In the genomic region with DNA sequence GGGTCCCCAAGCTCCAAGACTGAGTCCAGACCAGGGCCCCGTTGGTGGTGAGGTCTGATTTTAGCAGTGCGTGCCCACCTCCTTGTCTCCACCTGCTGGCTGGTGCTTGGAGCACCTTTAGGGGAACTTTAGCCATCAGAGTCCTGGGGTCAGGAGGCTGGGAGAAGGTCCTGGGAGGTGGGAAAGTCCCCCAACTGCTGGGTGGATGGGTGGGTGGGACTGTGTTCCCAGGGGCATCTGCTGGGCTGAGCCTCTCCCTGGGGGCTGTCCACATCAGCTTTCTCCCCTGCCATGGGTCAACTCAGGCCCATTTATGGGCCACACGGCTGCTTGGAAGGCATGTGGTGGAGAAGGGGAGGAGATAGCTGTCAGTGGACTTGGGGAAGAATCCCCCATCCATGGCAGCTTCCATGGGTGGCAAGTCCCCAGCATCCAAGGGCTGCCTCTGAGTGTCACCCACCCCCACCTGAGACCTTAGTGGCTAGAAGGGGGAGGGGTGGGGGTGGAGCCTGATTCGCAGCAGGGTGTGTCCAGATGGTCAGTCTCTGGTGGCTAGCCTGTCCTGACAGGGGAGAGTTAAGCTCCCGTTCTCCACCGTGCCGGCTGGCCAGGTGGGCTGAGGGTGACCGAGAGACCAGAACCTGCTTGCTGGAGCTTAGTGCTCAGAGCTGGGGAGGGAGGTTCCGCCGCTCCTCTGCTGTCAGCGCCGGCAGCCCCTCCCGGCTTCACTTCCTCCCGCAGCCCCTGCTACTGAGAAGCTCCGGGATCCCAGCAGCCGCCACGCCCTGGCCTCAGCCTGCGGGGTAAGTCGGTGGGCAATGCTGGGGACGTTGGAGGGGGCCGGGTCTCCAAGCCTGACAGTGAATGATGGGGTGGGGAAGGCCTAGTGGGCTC, we compare ENCODE assay signal across 9 cellular contexts. TPM values are rescaled to one million over a fixed set of nuclear protein-coding genes. Genes with fewer than 3 reads are reported as not detected.
A peak's percentile ranks its signal among the peaks of the same experiment; 100 is the strongest.
DNase-seq lines count a peak whose midpoint lies in the region; ATAC-seq, FAIRE-seq and TF ChIP-seq lines count a peak whose summit lies in the region.
"Had no signal": no experiment of that assay in that cellular context is flagged by ENCODE, and none has a peak within 500 bp of the region (broad histone marks: within the 10 kb centered on the region; RNA-seq: fewer than 3 reads in every experiment).

A gene with protein sequence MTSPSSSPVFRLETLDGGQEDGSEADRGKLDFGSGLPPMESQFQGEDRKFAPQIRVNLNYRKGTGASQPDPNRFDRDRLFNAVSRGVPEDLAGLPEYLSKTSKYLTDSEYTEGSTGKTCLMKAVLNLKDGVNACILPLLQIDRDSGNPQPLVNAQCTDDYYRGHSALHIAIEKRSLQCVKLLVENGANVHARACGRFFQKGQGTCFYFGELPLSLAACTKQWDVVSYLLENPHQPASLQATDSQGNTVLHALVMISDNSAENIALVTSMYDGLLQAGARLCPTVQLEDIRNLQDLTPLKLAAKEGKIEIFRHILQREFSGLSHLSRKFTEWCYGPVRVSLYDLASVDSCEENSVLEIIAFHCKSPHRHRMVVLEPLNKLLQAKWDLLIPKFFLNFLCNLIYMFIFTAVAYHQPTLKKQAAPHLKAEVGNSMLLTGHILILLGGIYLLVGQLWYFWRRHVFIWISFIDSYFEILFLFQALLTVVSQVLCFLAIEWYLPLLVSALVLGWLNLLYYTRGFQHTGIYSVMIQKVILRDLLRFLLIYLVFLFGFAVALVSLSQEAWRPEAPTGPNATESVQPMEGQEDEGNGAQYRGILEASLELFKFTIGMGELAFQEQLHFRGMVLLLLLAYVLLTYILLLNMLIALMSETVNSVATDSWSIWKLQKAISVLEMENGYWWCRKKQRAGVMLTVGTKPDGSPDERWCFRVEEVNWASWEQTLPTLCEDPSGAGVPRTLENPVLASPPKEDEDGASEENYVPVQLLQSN (plus strand): TSS at position 541 of the 894 bp plus-strand sequence. CDS start 2,098 bp downstream, outside the sequence.

- H3K4me1 Mint-ChIP-seq in H9 (peaks cover 10 to 27% of the 10 kb centered on the region in 2 experiments; a peak in 3 of 4 replicates), astrocyte (ENCODE audit: low read depth, unreplicated experiment) (peaks cover 26% of the 10 kb centered on the region)

- no peak within 1 kb of the TSS for H3K4ac ChIP-seq in H9 (ENCODE audit: low read depth, low read length)

- no peak for FAIRE-seq in astrocyte (lab: Jason Lieb, UNC)
- FAIRE-seq: TTC549 had no signal

- H3K9me3 ChIP-seq in H9 (ENCODE audit: control insufficient read depth, low read depth, low read length): no peaks in the 10 kb centered on the region
- H3K9me3 ChIP-seq in Panc1 (ENCODE audit: control insufficient read depth, insufficient read depth, low read depth, low read length): no peaks in the 10 kb centered on the region
- H3K9me3 ChIP-seq in astrocyte (ENCODE audit: insufficient read depth, low read depth, low read length): no peaks in the 10 kb centered on the region

- in situ Hi-C loops in Panc1 (cut with HindIII; ENCODE audit: low pct_unique_long_range_greater_than_20kb, low sequenced_read_pairs): no loop called here

- H3K4me1 ChIP-seq in H9 (ENCODE audit: insufficient read depth, low read length): no peaks in the 10 kb centered on the region; the same call in 1 of the 2 replicates
- peaks cover 15% of the 10 kb centered on the region for H3K4me1 ChIP-seq in Panc1 (ENCODE audit: control insufficient read depth, insufficient read depth, low read length)
- H3K4me1 ChIP-seq in astrocyte (ENCODE audit: insufficient read depth, low read length): peaks cover 38% of the 10 kb centered on the region

- BruUV-seq in Panc1 (replicated peaks; lab: Mats Ljungman, UMichigan): no TSS peak

- H2AK5ac ChIP-seq in H9 (ENCODE audit: insufficient read length, low read length): no peak within 1 kb of the TSS

- H3K79me2 ChIP-seq in H9 (ENCODE audit: insufficient read depth, low read length) (no peaks in the 10 kb centered on the region), astrocyte (ENCODE audit: insufficient read depth, low read length) (peaks cover 19% of the 10 kb centered on the region)

- no peak within 1 kb of the TSS for H4K8ac ChIP-seq in H9 (replicated peaks; ENCODE audit: insufficient read length, low read depth, low read length)

- no peak within 1 kb of the TSS for H3T11ph ChIP-seq in H9 (ENCODE audit: low read length)

- peak; percentile 72 for TF ChIP-seq CTCF in H9 (conservative IDR thresholded peaks at IDR 0.05)
- peak; percentile 90; the same call in 1 of the 2 replicates for TF ChIP-seq CTCF in Panc1 (IDR thresholded peaks at IDR 0.05)
- TF ChIP-seq CTCF in astrocyte (IDR thresholded peaks at IDR 0.05; ENCODE audit: insufficient read depth, low read depth, low read length): no peak

- no peak within 1 kb of the TSS for H3K56ac ChIP-seq in H9 (ENCODE audit: insufficient read length, low read depth, low read length)

- H3K4me3 ChIP-seq in Panc1 (ENCODE audit: low read depth in 2 of 2, low read length in 2 of 2) (peak within 1 kb of the TSS; percentile 44 to 60), astrocyte (ENCODE audit: insufficient read depth, low read depth, low read length) (peak within 1 kb of the TSS; percentile 64)

- H3K4me3 Mint-ChIP-seq in H9 (no peak within 1 kb of the TSS; a peak in 2 of 5 replicates), astrocyte (ENCODE audit: unreplicated experiment) (no peak within 1 kb of the TSS)

- ATAC-seq in Panc1 (peak; percentile 80), left colon (peak; percentile 76), HG02623 (IDR thresholded peaks at IDR 0.05; ENCODE audit: unreplicated experiment) (no peak), HG03159 (IDR thresholded peaks at IDR 0.05; ENCODE audit: unreplicated experiment) (no peak)

- no peak within 1 kb of the TSS for H2BK120ac ChIP-seq in H9 (ENCODE audit: low read depth, low read length, poor library complexity, severe bottlenecking)

- H3K9ac ChIP-seq in H9 (ENCODE audit: extremely low read depth, insufficient read length, low read length): no peak within 1 kb of the TSS
- peak within 1 kb of the TSS; percentile 76 for H3K9ac ChIP-seq in astrocyte (ENCODE audit: low read length)

- H2BK5ac ChIP-seq in H9 (ENCODE audit: insufficient read length, low read length): no peak within 1 kb of the TSS

- H2AFZ ChIP-seq in H9 (ENCODE audit: low read length): no peak within 1 kb of the TSS
- peak within 1 kb of the TSS; percentile 67 for H2AFZ ChIP-seq in astrocyte (ENCODE audit: low read depth, low read length)

- H3K23ac ChIP-seq in H9 (ENCODE audit: insufficient read length, low read depth, low read length): no peak within 1 kb of the TSS

- H3K18ac ChIP-seq in H9 (ENCODE audit: insufficient read length, low read depth, low read length): no peak within 1 kb of the TSS

- H3K36me3 Mint-ChIP-seq in H9 (ENCODE audit: insufficient read depth in 1 of 3, low read depth in 3 of 3) (no peaks in the 10 kb centered on the region), astrocyte (ENCODE audit: low read depth, unreplicated experiment) (peaks cover 2% of the 10 kb centered on the region)

- H3K27me3 ChIP-seq in H9 (ENCODE audit: insufficient read depth, low read length) (no peaks in the 10 kb centered on the region), Panc1 (ENCODE audit: control insufficient read depth, insufficient read depth, low read length) (no peaks in the 10 kb centered on the region), astrocyte (ENCODE audit: insufficient read depth, low read length) (no peaks in the 10 kb centered on the region)

- intact Hi-C loops in Panc1 (cut with micrococcal nuclease; ENCODE audit: unreplicated experiment) (no loop called here), left colon (cut with DNase I, micrococcal nuclease) (no loop called here)

- no peaks in the 10 kb centered on the region for H3K23me2 ChIP-seq in H9 (ENCODE audit: insufficient read length, low read depth, low read length, poor library complexity, severe bottlenecking)

- H3K27ac ChIP-seq in H9 (ENCODE audit: insufficient read length, low read depth, low read length) (no peak within 1 kb of the TSS), Panc1 (ENCODE audit: low read length) (peak within 1 kb of the TSS; percentile 88), astrocyte (ENCODE audit: low read depth, low read length) (peak within 1 kb of the TSS; percentile 52)

- no peaks in the 10 kb centered on the region for H4K20me1 ChIP-seq in H9 (ENCODE audit: control insufficient read depth, insufficient read depth, insufficient read length)
- H4K20me1 ChIP-seq in astrocyte (ENCODE audit: insufficient read depth, low read length): peaks cover 3% of the 10 kb centered on the region

- H3K4me2 ChIP-seq in H9 (ENCODE audit: insufficient read depth, insufficient read length, low read length) (no peak within 1 kb of the TSS), astrocyte (ENCODE audit: low read length) (peak within 1 kb of the TSS; percentile 88)

- no peaks in the 10 kb centered on the region for H3K9me3 Mint-ChIP-seq in H9
- H3K9me3 Mint-ChIP-seq in astrocyte (ENCODE audit: unreplicated experiment): no peaks in the 10 kb centered on the region

- no CpG with 5 or more reads among the region's 21 CpGs for WGBS in H9 (ENCODE audit: extremely low coverage, insufficient read length, low lambda C conversion rate)

- H3K27ac Mint-ChIP-seq in H9 (no peak within 1 kb of the TSS), astrocyte (ENCODE audit: unreplicated experiment) (no peak within 1 kb of the TSS)

- no peak within 1 kb of the TSS for H2BK12ac ChIP-seq in H9 (ENCODE audit: insufficient read length, low read depth, low read length)

- H2BK20ac ChIP-seq in H9 (ENCODE audit: low read depth, low read length, poor library complexity, severe bottlenecking): no peak within 1 kb of the TSS

- peaks cover 3% of the 10 kb centered on the region; the same call in 1 of the 2 replicates for H3K27me3 Mint-ChIP-seq in H9 (ENCODE audit: low read depth)
- no peaks in the 10 kb centered on the region for H3K27me3 Mint-ChIP-seq in astrocyte (ENCODE audit: low read depth, unreplicated experiment)

- CTCF ChIA-PET in Panc1 (lab: Charles Lee): interaction anchor here (0.5 to 0.8 kb wide), 4 partner anchors 23 to 109 kb away, joined by 3 to 11 read pairs (median 6); no protein-coding TSS in a partner anchor

- no peak within 1 kb of the TSS for H4K5ac ChIP-seq in H9 (ENCODE audit: insufficient read length, low read depth, low read length)

- H3K14ac ChIP-seq in H9 (ENCODE audit: insufficient read depth, low read length): no peak within 1 kb of the TSS

- H3K36me3 ChIP-seq in Panc1 (ENCODE audit: control insufficient read depth, insufficient read depth, low read length) (no peaks in the 10 kb centered on the region), astrocyte (ENCODE audit: insufficient read depth, low read length) (no peaks in the 10 kb centered on the region)

- POLR2A ChIA-PET in Panc1 (lab: Charles Lee): interaction anchor here (0.6 to 1.0 kb wide), 3 partner anchors 21 to 34 kb away, joined by 3 to 8 read pairs (median 3); a partner anchor contains a TSS

- H2BK15ac ChIP-seq in H9 (ENCODE audit: low read depth, low read length): no peak within 1 kb of the TSS

- no peak within 1 kb of the TSS for H4K91ac ChIP-seq in H9 (ENCODE audit: insufficient read length, low read depth, low read length)

- peak; percentile 53 for DNase-seq in ELF-1 (ENCODE audit: low read depth, low spot score)
- DNase-seq in H9: peak; percentile 85
- no peak for DNase-seq in Panc1 (ENCODE audit: low read depth, low spot score)
- no peak for DNase-seq in astrocyte (ENCODE audit: low read depth)
- peak in 1 of 2 donors; percentile 66 for DNase-seq in left colon
- DNase-seq in stimulated activated CD8-positive, alpha-beta memory T cell treated with anti-CD3 and anti-CD28 coated beads, Interleukin-4, amount 100 ng/mL, for 48 hours: peak; percentile 72

- no peaks in the 10 kb centered on the region for H3K79me1 ChIP-seq in H9 (ENCODE audit: insufficient read depth, low read depth, low read length, poor library complexity, severe bottlenecking)

RNA-seq across cellular contexts. Expression of the gene that starts here (rescaled TPM):
- total RNA-seq in H9 (2021) (1.0 and 1.1 TPM in 2 replicates), Panc1 (2021; ENCODE audit: unreplicated experiment) (34.9 TPM), astrocyte (0.50 and 0.86 TPM in 2 replicates), left colon (1 to 10 TPM; 4.4 to 9.2 TPM)
- polyA plus RNA-seq in Panc1 (2012; ENCODE audit: insufficient read length): 50.8 TPM

Comparison
In these comparisons a context has a peak if more than half of its experiments do, and no peak if none do; other contexts are left out.
1. DNase-seq: peak in ELF-1 (single experiment), H9 (single experiment) and stimulated activated CD8-positive, alpha-beta memory T cell treated with anti-CD3 and anti-CD28 coated beads, Interleukin-4, amount 100 ng/mL, for 48 hours (single experiment); none in Panc1 (single experiment) and astrocyte (single experiment).
2. ATAC-seq: peak in Panc1 (single experiment) and left colon (single experiment); none in HG02623 (single experiment) and HG03159 (single experiment).